In genomic region chr14:46717211-46717610, GRCh38 we compare ENCODE assay signal across 22 cellular contexts.
DNase-seq lines count a peak whose midpoint lies in the region; ATAC-seq, FAIRE-seq and TF ChIP-seq lines count a peak whose summit lies in the region.
"Had no signal": no experiment of that assay in that cellular context is flagged by ENCODE, and none has a peak within 500 bp of the region (broad histone marks: within the 10 kb centered on the region; RNA-seq: fewer than 3 reads in every experiment).

No MANE protein-coding gene starts in this region.

- no peak overlapping the region for H3K4me2 ChIP-seq in neuronal stem cell (ENCODE audit: insufficient read depth, low read length, poor library complexity, severe bottlenecking)
- H3K4me2 ChIP-seq: GM23338 had no signal

- ATAC-seq in GM18909 (IDR thresholded peaks at IDR 0.05; ENCODE audit: poor library complexity, unreplicated experiment) (no peak), GM18868 (IDR thresholded peaks at IDR 0.05; ENCODE audit: unreplicated experiment) (no peak)
- ATAC-seq: GM23338, HepG2, Panc1, Right ventricle myocardium inferior had no signal

- no peak overlapping the region for H3K14ac ChIP-seq in neuronal stem cell (ENCODE audit: low read length)

- H3K27ac ChIP-seq in SJSA1 (0 out of 2 replicates have a peak overlapping the region, but pooled peaks have one; percentile 21), neuronal stem cell (replicated peaks; ENCODE audit: low read length) (no peak overlapping the region), stomach (no peak overlapping the region)
- H3K27ac ChIP-seq: SK-N-MC had no signal

- no CpG with 5 or more reads among the region's 3 CpGs for WGBS in neuronal stem cell (ENCODE audit: extremely low coverage in 2 of 2, insufficient read length in 2 of 2, insufficient replicate concordance in 1 of 2), 2 donors
- WGBS in stomach, 5 donors = 60 to 66% (median 61%) methylated on average over 3 of the region's 3 CpGs

- H2BK120ac ChIP-seq in neuronal stem cell (ENCODE audit: low read depth, low read length) = no peak overlapping the region

- no peak overlapping the region for H4K91ac ChIP-seq in neuronal stem cell (ENCODE audit: low read depth, low read length, poor library complexity)

- H4K8ac ChIP-seq in neuronal stem cell (ENCODE audit: low read depth, low read length) = no peak overlapping the region

- no peaks in the 10 kb centered on the region for H3K79me1 ChIP-seq in neuronal stem cell (ENCODE audit: low read depth, low read length)

- peak overlapping the region; percentile 26 for H2AFZ ChIP-seq in neuronal stem cell (ENCODE audit: low read length)

- H2BK12ac ChIP-seq in neuronal stem cell (ENCODE audit: low read length) = no peak overlapping the region

- H3K4me1 ChIP-seq in SJSA1 (replicated peaks) = 0 out of 2 replicates have a peak, but pooled peaks cover 3% of the 10 kb centered on the region
- no peaks in the 10 kb centered on the region for H3K4me1 ChIP-seq in neuronal stem cell (ENCODE audit: control insufficient read depth in 2 of 2, insufficient read depth in 1 of 2, low read depth in 1 of 2, low read length in 2 of 2)
- no peaks in the 10 kb centered on the region for H3K4me1 ChIP-seq in stomach

- no peak overlapping the region for H2BK15ac ChIP-seq in neuronal stem cell (ENCODE audit: low read length)

- TF ChIP-seq POLR2A in H54 (IDR thresholded peaks at IDR 0.05; ENCODE audit: low read depth, low read length) (no peak), stomach (IDR thresholded peaks at IDR 0.05) (no peak)

- H3K9me3 ChIP-seq in SJSA1 (replicated peaks) (no peaks in the 10 kb centered on the region), neuronal stem cell (replicated peaks in 1 of 2; ENCODE audit: control insufficient read depth in 2 of 2, insufficient read depth in 1 of 2, low read depth in 1 of 2, low read length in 2 of 2) (no peaks in the 10 kb centered on the region), stomach (no peaks in the 10 kb centered on the region)

- H3K27me3 ChIP-seq in SJSA1 (replicated peaks) = no peaks in the 10 kb centered on the region
- H3K27me3 ChIP-seq in neuronal stem cell (ENCODE audit: control insufficient read depth in 3 of 3, insufficient read depth in 3 of 3, low read depth in 1 of 3, low read length in 3 of 3) = no peaks in the 10 kb centered on the region
- no peaks in the 10 kb centered on the region for H3K27me3 ChIP-seq in stomach

- no peak overlapping the region for H3K23ac ChIP-seq in neuronal stem cell (ENCODE audit: low read depth, low read length, poor library complexity)

- H2AK5ac ChIP-seq in neuronal stem cell (ENCODE audit: low read depth, low read length) = no peak overlapping the region

- peak; percentile 1 for DNase-seq in H54 (ENCODE audit: insufficient read length, low spot score)
- DNase-seq in SJSA1 (ENCODE audit: low read depth in 1 of 2, low spot score in 2 of 2) = peak in 1 of 2 experiments; percentile 19
- peak; percentile 5 for DNase-seq in glomerular visceral epithelial cell (ENCODE audit: extremely low spot score)
- DNase-seq in neuronal stem cell (ENCODE audit: low spot score) = no peak
- no peak for DNase-seq in ureter (ENCODE audit: low spot score)
- DNase-seq in stomach = no peak
- DNase-seq: AML-193; CD4-positive, CD25-positive, alpha-beta regulatory T cell; DMS79; KG1; NCI-H1048; NCI-H146; NCI-H2081; NCI-H510A treated with DMSO at 0.1 percent for 48 hours had no signal

- TF ChIP-seq EP300 in stomach (IDR thresholded peaks at IDR 0.05) = no peak

- no peaks in the 10 kb centered on the region for H3K36me3 ChIP-seq in SJSA1
- no peaks in the 10 kb centered on the region for H3K36me3 ChIP-seq in neuronal stem cell (replicated peaks in 1 of 2; ENCODE audit: control insufficient read depth in 2 of 2, insufficient read depth in 2 of 2, low read length in 2 of 2)
- no peaks in the 10 kb centered on the region for H3K36me3 ChIP-seq in stomach

- intact Hi-C loops in stomach (cut with DNase I; ENCODE audit: low total_unique reads) = no loop called here

- no peak overlapping the region for H3K4me3 ChIP-seq in SJSA1
- no peak overlapping the region for H3K4me3 ChIP-seq in neuronal stem cell (ENCODE audit: low read length in 2 of 2)
- no peak overlapping the region for H3K4me3 ChIP-seq in stomach
- H3K4me3 ChIP-seq: GM23338, SK-N-MC had no signal

- H3K9ac ChIP-seq in neuronal stem cell (ENCODE audit: low read depth, low read length, poor library complexity) = no peak overlapping the region

- no peak for TF ChIP-seq CTCF in stomach (IDR thresholded peaks at IDR 0.05)

- no peak overlapping the region for H3K18ac ChIP-seq in neuronal stem cell (ENCODE audit: low read length)

- FAIRE-seq in H54 (lab: Jason Lieb, UNC) = no peak
- FAIRE-seq: G401.6, HepG2 had no signal

- H2BK5ac ChIP-seq in neuronal stem cell (ENCODE audit: low read length) = no peak overlapping the region

- no peak overlapping the region for H3K4ac ChIP-seq in neuronal stem cell (ENCODE audit: low read length)

Comparison
In these comparisons a context has a peak if more than half of its experiments do, and no peak if none do; other contexts are left out.
1. DNase-seq: peak in H54 (single experiment) and glomerular visceral epithelial cell (single experiment); none in neuronal stem cell (single experiment), ureter (single experiment) and stomach (single experiment).